In the genomic region with DNA sequence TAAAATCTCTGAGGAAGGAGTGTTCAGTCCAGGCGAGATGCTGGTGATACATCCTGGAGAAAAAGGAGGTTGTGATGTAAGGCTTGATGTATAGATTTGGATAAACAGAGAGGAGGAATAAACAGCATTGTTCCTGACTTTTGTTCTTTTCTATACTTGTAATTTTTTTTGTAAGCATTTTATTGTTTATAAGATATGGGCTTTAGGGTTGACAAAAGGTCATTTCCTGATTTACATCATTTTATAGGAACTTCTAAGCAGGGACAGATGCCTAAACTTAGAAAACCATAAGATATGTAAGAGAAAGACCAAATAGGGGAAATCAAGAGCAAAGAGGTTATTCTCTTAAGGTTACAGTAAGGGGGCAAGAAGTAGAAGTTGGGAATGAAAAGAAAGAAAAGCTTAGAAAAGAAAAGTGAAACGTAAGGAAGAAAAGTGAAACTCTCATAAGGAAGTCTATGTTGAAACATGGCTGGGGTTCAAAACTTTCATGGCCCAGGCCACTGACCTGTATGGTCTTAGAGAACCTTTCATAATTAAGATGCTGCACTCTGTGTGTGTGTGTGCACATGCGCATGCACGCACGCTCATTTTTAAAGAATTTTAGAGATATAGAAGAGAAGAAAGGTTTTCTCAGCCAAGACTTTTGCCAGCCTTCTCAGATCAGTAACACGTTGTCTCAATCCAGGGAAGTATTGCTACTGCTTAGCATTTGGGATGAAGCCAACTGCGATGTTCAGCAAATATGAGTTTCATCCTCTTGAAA, we compare ENCODE assay signal across 1 cellular context.
TF ChIP-seq lines count a peak whose summit lies in the region.

No MANE protein-coding gene starts in this region.

TF ChIP-seq in GM12878, 131 proteins besides CTCF, POLR2A, EP300 and RAD21 (continued from another document):
- TF ChIP-seq HCFC1 (IDR thresholded peaks at IDR 0.05; ENCODE audit: low read length) (no peak), EGR1 (IDR thresholded peaks at IDR 0.05; ENCODE audit: borderline replicate concordance in 1 of 2, low read depth in 2 of 2, low read length in 2 of 2) (no peak), BHLHE40 (IDR thresholded peaks at IDR 0.05; ENCODE audit: borderline replicate concordance in 1 of 2, low read depth in 2 of 2, low read length in 1 of 2) (no peak), TCF3 (IDR thresholded peaks at IDR 0.05; ENCODE audit: borderline replicate concordance, insufficient read depth, low read depth, low read length) (no peak), CHD4 (IDR thresholded peaks at IDR 0.05) (no peak), SPI1 (IDR thresholded peaks at IDR 0.05; ENCODE audit: borderline replicate concordance, insufficient read depth, low read depth, low read length) (no peak), CHD1 (IDR thresholded peaks at IDR 0.05; ENCODE audit: low read depth, low read length) (no peak), MEF2B (IDR thresholded peaks at IDR 0.05; ENCODE audit: partially characterized antibody, poor library complexity, severe bottlenecking) (no peak), RELA (IDR thresholded peaks at IDR 0.05; ENCODE audit: borderline replicate concordance, partially characterized antibody) (no peak), CREM (IDR thresholded peaks at IDR 0.05; ENCODE audit: low read depth) (no peak), LARP7 (IDR thresholded peaks at IDR 0.05) (no peak)
- TF ChIP-seq, protein P1, sequence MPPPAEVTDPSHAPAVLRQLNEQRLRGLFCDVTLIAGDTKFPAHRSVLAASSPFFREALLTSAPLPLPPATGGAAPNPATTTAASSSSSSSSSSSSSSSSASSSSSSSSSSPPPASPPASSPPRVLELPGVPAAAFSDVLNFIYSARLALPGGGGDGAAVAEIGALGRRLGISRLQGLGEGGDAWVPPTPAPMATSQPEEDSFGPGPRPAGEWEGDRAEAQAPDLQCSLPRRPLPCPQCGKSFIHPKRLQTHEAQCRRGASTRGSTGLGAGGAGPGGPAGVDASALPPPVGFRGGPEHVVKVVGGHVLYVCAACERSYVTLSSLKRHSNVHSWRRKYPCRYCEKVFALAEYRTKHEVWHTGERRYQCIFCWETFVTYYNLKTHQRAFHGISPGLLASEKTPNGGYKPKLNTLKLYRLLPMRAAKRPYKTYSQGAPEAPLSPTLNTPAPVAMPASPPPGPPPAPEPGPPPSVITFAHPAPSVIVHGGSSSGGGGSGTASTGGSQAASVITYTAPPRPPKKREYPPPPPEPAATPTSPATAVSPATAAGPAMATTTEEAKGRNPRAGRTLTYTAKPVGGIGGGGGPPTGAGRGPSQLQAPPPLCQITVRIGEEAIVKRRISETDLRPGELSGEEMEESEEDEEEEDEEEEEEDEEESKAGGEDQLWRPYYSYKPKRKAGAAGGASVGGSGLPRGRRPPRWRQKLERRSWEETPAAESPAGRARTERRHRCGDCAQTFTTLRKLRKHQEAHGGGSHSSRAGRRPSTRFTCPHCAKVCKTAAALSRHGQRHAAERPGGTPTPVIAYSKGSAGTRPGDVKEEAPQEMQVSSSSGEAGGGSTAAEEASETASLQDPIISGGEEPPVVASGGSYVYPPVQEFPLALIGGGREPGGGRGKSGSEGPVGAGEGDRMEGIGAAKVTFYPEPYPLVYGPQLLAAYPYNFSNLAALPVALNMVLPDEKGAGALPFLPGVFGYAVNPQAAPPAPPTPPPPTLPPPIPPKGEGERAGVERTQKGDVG (CRISPR knock-in tag; IDR thresholded peaks at IDR 0.05) = no peak
- TF ChIP-seq, protein P2, sequence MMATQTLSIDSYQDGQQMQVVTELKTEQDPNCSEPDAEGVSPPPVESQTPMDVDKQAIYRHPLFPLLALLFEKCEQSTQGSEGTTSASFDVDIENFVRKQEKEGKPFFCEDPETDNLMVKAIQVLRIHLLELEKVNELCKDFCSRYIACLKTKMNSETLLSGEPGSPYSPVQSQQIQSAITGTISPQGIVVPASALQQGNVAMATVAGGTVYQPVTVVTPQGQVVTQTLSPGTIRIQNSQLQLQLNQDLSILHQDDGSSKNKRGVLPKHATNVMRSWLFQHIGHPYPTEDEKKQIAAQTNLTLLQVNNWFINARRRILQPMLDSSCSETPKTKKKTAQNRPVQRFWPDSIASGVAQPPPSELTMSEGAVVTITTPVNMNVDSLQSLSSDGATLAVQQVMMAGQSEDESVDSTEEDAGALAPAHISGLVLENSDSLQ (IDR thresholded peaks at IDR 0.05) = no peak
- TF ChIP-seq, protein P3, sequence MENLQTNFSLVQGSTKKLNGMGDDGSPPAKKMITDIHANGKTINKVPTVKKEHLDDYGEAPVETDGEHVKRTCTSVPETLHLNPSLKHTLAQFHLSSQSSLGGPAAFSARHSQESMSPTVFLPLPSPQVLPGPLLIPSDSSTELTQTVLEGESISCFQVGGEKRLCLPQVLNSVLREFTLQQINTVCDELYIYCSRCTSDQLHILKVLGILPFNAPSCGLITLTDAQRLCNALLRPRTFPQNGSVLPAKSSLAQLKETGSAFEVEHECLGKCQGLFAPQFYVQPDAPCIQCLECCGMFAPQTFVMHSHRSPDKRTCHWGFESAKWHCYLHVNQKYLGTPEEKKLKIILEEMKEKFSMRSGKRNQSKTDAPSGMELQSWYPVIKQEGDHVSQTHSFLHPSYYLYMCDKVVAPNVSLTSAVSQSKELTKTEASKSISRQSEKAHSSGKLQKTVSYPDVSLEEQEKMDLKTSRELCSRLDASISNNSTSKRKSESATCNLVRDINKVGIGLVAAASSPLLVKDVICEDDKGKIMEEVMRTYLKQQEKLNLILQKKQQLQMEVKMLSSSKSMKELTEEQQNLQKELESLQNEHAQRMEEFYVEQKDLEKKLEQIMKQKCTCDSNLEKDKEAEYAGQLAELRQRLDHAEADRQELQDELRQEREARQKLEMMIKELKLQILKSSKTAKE (IDR thresholded peaks at IDR 0.05; ENCODE audit: low read depth, poor library complexity, severe bottlenecking) = no peak
